Comparison of ENCODE assay signal across 8 cellular contexts in the genomic region with DNA sequence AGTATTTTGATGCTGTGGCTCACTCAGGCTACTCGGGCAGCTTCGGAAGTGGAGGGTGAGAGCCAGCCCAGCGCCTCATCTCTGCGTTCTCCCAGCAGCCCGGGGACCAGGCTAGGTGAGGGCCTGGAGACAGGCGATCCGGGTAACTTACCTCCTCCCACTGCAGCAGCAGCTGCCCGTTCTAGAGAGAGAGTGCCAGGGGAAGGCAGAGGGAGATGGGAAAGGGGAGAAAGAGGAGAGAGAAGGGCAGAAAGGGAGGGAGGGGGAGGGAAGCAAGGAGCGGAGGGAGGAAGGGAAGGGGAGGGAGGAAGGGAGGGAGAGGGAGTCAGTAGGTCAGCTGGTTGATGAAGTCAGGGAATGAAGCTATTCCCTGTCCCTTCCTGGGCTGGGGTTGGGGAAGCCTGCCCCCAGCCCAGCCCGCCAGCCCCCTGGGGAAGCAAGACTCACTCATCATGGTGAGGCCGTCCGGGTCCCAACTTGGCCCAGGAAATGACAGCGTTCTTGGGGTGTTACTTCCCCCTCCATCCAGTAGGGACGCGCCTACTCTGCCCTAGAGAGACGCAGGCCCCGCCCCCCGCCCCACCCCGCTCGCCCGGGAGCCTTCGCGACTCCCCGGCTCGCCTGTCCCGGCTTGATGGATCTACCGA. TPM values are rescaled to one million over a fixed set of nuclear protein-coding genes. Genes with fewer than 3 reads are reported as not detected.
DNase-seq lines count a peak whose midpoint lies in the region; ATAC-seq and TF ChIP-seq lines count a peak whose summit lies in the region.

TSS of gene IFI27L2 (minus strand) at position 494 of the 647 bp plus-strand sequence. CDS start at position 454, 40 bp downstream.

- H3K36me3 Mint-ChIP-seq in activated B cell treated with CpG ODN at 0.5 μM for 24 hours (ENCODE audit: low read depth), result peaks cover 13% of the 10 kb centered on the region

- no peak for TF ChIP-seq CTCF in activated B cell treated with CpG ODN at 0.5 μM for 24 hours (IDR thresholded peaks at IDR 0.05)
- no peak for TF ChIP-seq CTCF in cardiac fibroblast (IDR thresholded peaks at IDR 0.05; ENCODE audit: low read depth, low read length)

- H3K27ac Mint-ChIP-seq in activated B cell treated with CpG ODN at 0.5 μM for 24 hours, result peak within 1 kb of the TSS; percentile 54

- H3K4me3 Mint-ChIP-seq in activated B cell treated with CpG ODN at 0.5 μM for 24 hours, result peak within 1 kb of the TSS; percentile 88

- peak within 1 kb of the TSS; percentile 60 to 63 for H3K4me3 ChIP-seq in cardiac fibroblast (replicated peaks in 1 of 2; ENCODE audit: low read depth in 2 of 2, low read length in 2 of 2)

- H3K27me3 Mint-ChIP-seq in activated B cell treated with CpG ODN at 0.5 μM for 24 hours, result peaks cover 6% of the 10 kb centered on the region

- CTCF ChIA-PET in activated B cell treated with CpG ODN at 0.5 μM for 24 hours (lab: Charles Lee), result interaction anchor here (0.7 to 2.7 kb wide), 6 partner anchors 8 to 500 kb away, joined by 3 to 12 read pairs (median 4); partner anchors contain the start of genes DDX24 and IFI27L1

- DNase-seq in SIG-M5 treated with dmso at 0.1 percent for 504 hours (lab: John Stamatoyannopoulos, UW; ENCODE audit: unreplicated experiment) (peak; percentile 79), SIG-M5 (lab: John Stamatoyannopoulos, UW) (no peak), NCI-H2171 (lab: John Stamatoyannopoulos, UW) (peak; percentile 90), activated B cell treated with CpG ODN at 0.5 μM for 24 hours (peak; percentile 41), cardiac fibroblast (ENCODE audit: low read depth in 2 of 2) (peak; percentile 79 to 91), iris pigment epithelial cell (ENCODE audit: low read depth) (peak; percentile 82)
- peak; percentile 30 to 68 for DNase-seq in stimulated activated CD4-positive, alpha-beta T cell treated with anti-CD3 and anti-CD28 coated beads, Interleukin-12 subunit alpha, Interleukin-12 subunit beta, amount 100 ng/mL, for 24 hours (ENCODE audit: low read depth in 2 of 2)

- H3K9me3 Mint-ChIP-seq in activated B cell treated with CpG ODN at 0.5 μM for 24 hours, result no peaks in the 10 kb centered on the region

- peaks cover 19% of the 10 kb centered on the region for H3K4me1 Mint-ChIP-seq in activated B cell treated with CpG ODN at 0.5 μM for 24 hours

- peak; percentile 90 for ATAC-seq in HG02973 (IDR thresholded peaks at IDR 0.05; ENCODE audit: unreplicated experiment)
- peak; percentile 98 for ATAC-seq in activated B cell treated with CpG ODN at 0.5 μM for 24 hours (ENCODE audit: low read depth)

- POLR2A ChIA-PET in activated B cell treated with CpG ODN at 0.5 μM for 24 hours (lab: Charles Lee), result interaction anchor here (0.5 to 2.0 kb wide), 4 partner anchors 48 to 193 kb away, joined by 3 to 7 read pairs (median 5); partner anchors contain the start of genes CCDC197, DDX24 and IFI27L1

- intact Hi-C loops in activated B cell treated with CpG ODN at 0.5 μM for 24 hours (cut with micrococcal nuclease), result loop anchor here (1.0 kb wide), 2 partner anchors 45 to 48 kb away; partner anchors contain the start of genes DDX24, IFI27L1 and PPP4R4

RNA-seq across cellular contexts. Expression of gene IFI27L2, which starts in this region (rescaled TPM):
- 37.0 and 37.3 TPM in 2 replicates for total RNA-seq in activated B cell treated with CpG ODN at 0.5 μM for 24 hours
